ENCODE assay signal across 18 cellular contexts in genomic region chr7:158538156-158538946, GRCh38. TPM values are rescaled to one million over a fixed set of nuclear protein-coding genes. Genes with fewer than 3 reads are reported as not detected.
DNase-seq lines count a peak whose midpoint lies in the region; ATAC-seq and TF ChIP-seq lines count a peak whose summit lies in the region.
"Had no signal": no experiment of that assay in that cellular context is flagged by ENCODE, and none has a peak within 500 bp of the region (broad histone marks: within the 10 kb centered on the region; RNA-seq: fewer than 3 reads in every experiment).

No MANE protein-coding gene starts in this region.

- H3K27ac Mint-ChIP-seq in neural crest cell (ENCODE audit: unreplicated experiment): peak overlapping the region; percentile 35
- H3K27ac Mint-ChIP-seq: CD8-positive, alpha-beta T cell; IgD-negative memory B cell had no signal

- TF ChIP-seq CTCF in OCI-LY1 (IDR thresholded peaks at IDR 0.05; ENCODE audit: low read length) (no peak), neural crest cell (conservative IDR thresholded peaks at IDR 0.05) (no peak), spleen (IDR thresholded peaks at IDR 0.05 in 8 of 11, conservative IDR thresholded peaks at IDR 0.05 in 3 of 11) (no peak)

- H3K4me1 ChIP-seq in OCI-LY1 (ENCODE audit: insufficient read depth, low read length, severe bottlenecking) (peaks cover 80% of the 10 kb centered on the region), spleen (peaks cover 0 to 34% (median 6%) of the 10 kb centered on the region in 6 donors)
- H3K4me1 ChIP-seq: A549, HAP-1 had no signal

- H3K79me2 ChIP-seq in OCI-LY1 (ENCODE audit: insufficient read depth, low read length): no peaks in the 10 kb centered on the region

- no peaks in the 10 kb centered on the region for H3K27me3 Mint-ChIP-seq in neural crest cell (ENCODE audit: low read depth)

- H3K4me3 ChIP-seq in OCI-LY1 (ENCODE audit: low read depth, low read length, poor library complexity, severe bottlenecking): no peak overlapping the region
- H3K4me3 ChIP-seq in spleen: peak overlapping the region in 3 of 8 donors; percentile 8 to 23 (median 19)
- H3K4me3 ChIP-seq: A549, HAP-1 had no signal

- H3K9me3 ChIP-seq in OCI-LY1 (ENCODE audit: low read length): peaks cover 7% of the 10 kb centered on the region
- H3K9me3 ChIP-seq in spleen: no peaks in the 10 kb centered on the region

- 87 to 94% (median 91%) methylated on average over 31 to 36 of the region's 36 CpGs for WGBS in spleen, 5 donors

- H3K9me3 Mint-ChIP-seq in neural crest cell: no peaks in the 10 kb centered on the region
- H3K9me3 Mint-ChIP-seq: CD8-positive, alpha-beta T cell had no signal

- DNase-seq in Right ventricle myocardium inferior (ENCODE audit: missing footprints): peak; percentile 59
- DNase-seq in left ventricle myocardium superior: no peak
- no peak for DNase-seq in neural crest cell (ENCODE audit: low read depth, low spot score)
- DNase-seq in NCI-H510A treated with DMSO at 0.1 percent for 48 hours (lab: John Stamatoyannopoulos, UW): no peak
- no peak for DNase-seq in spleen
- DNase-seq: AML-193; Calu3; CD8-positive, alpha-beta T cell; DMS79 treated with DMSO at 0.1 percent for 48 hours; GF-D8; GOT3; KBM-7 had no signal

- no peaks in the 10 kb centered on the region for H4K20me1 ChIP-seq in OCI-LY1 (ENCODE audit: insufficient read depth, low read length)

- H3F3A ChIP-seq in OCI-LY1 (ENCODE audit: insufficient read depth, low read length): no peaks in the 10 kb centered on the region

- peak overlapping the region; percentile 71; the same call in 1 of the 2 replicates for H3K4me2 ChIP-seq in OCI-LY1 (ENCODE audit: low read length)
- H3K4me2 ChIP-seq: A549 had no signal

- H3K9me2 ChIP-seq in OCI-LY1 (ENCODE audit: low read depth, low read length): no peaks in the 10 kb centered on the region

- H3K36me3 ChIP-seq in OCI-LY1 (ENCODE audit: insufficient read depth, low read length) (no peaks in the 10 kb centered on the region), spleen (no peaks in the 10 kb centered on the region)
- H3K36me3 ChIP-seq: HAP-1 had no signal

- no peak overlapping the region for H2AFZ ChIP-seq in OCI-LY1 (ENCODE audit: low read length)

- H3K36me3 Mint-ChIP-seq in neural crest cell (ENCODE audit: low read depth): no peaks in the 10 kb centered on the region
- H3K36me3 Mint-ChIP-seq: CD8-positive, alpha-beta T cell; IgD-negative memory B cell had no signal

- intact Hi-C loops in Right ventricle myocardium inferior (cut with DNase I) (no loop called here), left ventricle myocardium superior (cut with micrococcal nuclease) (no loop called here), spleen (cut with DNase I; ENCODE audit: low total_unique reads) (no loop called here)

- ATAC-seq in Right ventricle myocardium inferior (no peak), left ventricle myocardium superior (no peak), GM18873 (IDR thresholded peaks at IDR 0.05; ENCODE audit: low FRiP score, unreplicated experiment) (no peak)
- ATAC-seq: A549; CD8-positive, alpha-beta T cell had no signal

- no peaks in the 10 kb centered on the region for H3K27me3 ChIP-seq in OCI-LY1 (ENCODE audit: insufficient read depth, low read length)
- H3K27me3 ChIP-seq in spleen (replicated peaks in 1 of 7): no peaks in the 10 kb centered on the region

- peaks cover 10% of the 10 kb centered on the region for H3K4me1 Mint-ChIP-seq in neural crest cell

- H3K9ac ChIP-seq in OCI-LY1 (ENCODE audit: low read length): peak overlapping the region; percentile 78; the same call in 1 of the 2 replicates

- H3K27ac ChIP-seq in OCI-LY1 (ENCODE audit: low read depth, low read length, poor library complexity, severe bottlenecking) (peak overlapping the region; percentile 98), spleen (no peak overlapping the region)
- H3K27ac ChIP-seq: 22Rv1, A549 had no signal

- no peak for TF ChIP-seq POLR2A in spleen (IDR thresholded peaks at IDR 0.05)

- no peak overlapping the region for H3K4me3 Mint-ChIP-seq in neural crest cell
- H3K4me3 Mint-ChIP-seq: CD8-positive, alpha-beta T cell; IgD-negative memory B cell had no signal

RNA-seq across cellular contexts. Expression of gene PTPRN2, which starts 49.3 kb away (rescaled TPM):
- total RNA-seq in Right ventricle myocardium inferior: 1.6 TPM
- 1.3 TPM for total RNA-seq in left ventricle myocardium superior
- 30.9 and 32.2 TPM in 2 replicates for total RNA-seq in neural crest cell
- 10 to 100 TPM in 6 of 7 donors, 1 to 10 TPM in 1; 7.9 to 22.8 (median 16.8) TPM for total RNA-seq in spleen
- polyA plus RNA-seq in spleen: 10 to 100 TPM in 1 of 3 donors, 1 to 10 TPM in 2; 7.0 to 19.4 (median 7.8) TPM
